Comparison of ENCODE assay signal across 10 cellular contexts in genomic region chr20:40251284-40251932, GRCh38.
DNase-seq lines count a peak whose midpoint lies in the region; ATAC-seq and TF ChIP-seq lines count a peak whose summit lies in the region.
"Had no signal": no experiment of that assay in that cellular context is flagged by ENCODE, and none has a peak within 500 bp of the region (broad histone marks: within the 10 kb centered on the region; RNA-seq: fewer than 3 reads in every experiment).

No MANE protein-coding gene starts in this region.

- H3K27me3 ChIP-seq in BE2C (no peaks in the 10 kb centered on the region), H7 (ENCODE audit: control insufficient read depth, insufficient read depth, low read length) (no peaks in the 10 kb centered on the region)

- in situ Hi-C loops in SK-MEL-5 (cut with HindIII; ENCODE audit: low pct_unique_long_range_greater_than_20kb, low sequenced_read_pairs) = no loop called here

- H3K4me3 ChIP-seq in BE2C (ENCODE audit: low read depth, low read length) (no peak overlapping the region), H7 (ENCODE audit: insufficient read depth, low read depth, low read length) (no peak overlapping the region)
- H3K4me3 ChIP-seq: HAP-1 had no signal

- H3K36me3 ChIP-seq in BE2C (no peaks in the 10 kb centered on the region), H7 (replicated peaks; ENCODE audit: control insufficient read depth, insufficient read depth, low read length) (no peaks in the 10 kb centered on the region; the same call in 1 of the 2 replicates)
- H3K36me3 ChIP-seq: HAP-1 had no signal

- ATAC-seq in GM18909 (IDR thresholded peaks at IDR 0.05; ENCODE audit: poor library complexity, unreplicated experiment) = no peak
- ATAC-seq: naive thymus-derived CD8-positive, alpha-beta T cell had no signal

- H3K4me1 ChIP-seq in BE2C = no peaks in the 10 kb centered on the region
- H3K4me1 ChIP-seq: HAP-1 had no signal

- TF ChIP-seq CTCF in BE2C (IDR thresholded peaks at IDR 0.05; ENCODE audit: low read depth, low read length) = peak; percentile 74

- no peaks in the 10 kb centered on the region for H3K9me3 ChIP-seq in BE2C
- H3K9me3 ChIP-seq: HAP-1 had no signal

- DNase-seq in BE2C (peak; percentile 59), H7 (peak; percentile 72), SK-MEL-5 (ENCODE audit: low read depth, low spot score) (peak; percentile 92), iPS-NIHi11 (ENCODE audit: low spot score) (peak; percentile 63), NK-92 (lab: John Stamatoyannopoulos, UW; ENCODE audit: unreplicated experiment) (no peak), T-helper 1 cell (no peak)
- no peak for DNase-seq in stimulated activated CD8-positive, alpha-beta memory T cell treated with anti-CD3 and anti-CD28 coated beads, Interleukin-4, amount 100 ng/mL, for 48 hours
- DNase-seq: naive thymus-derived CD8-positive, alpha-beta T cell had no signal

Comparison
In these comparisons a context has a peak if more than half of its experiments do, and no peak if none do; other contexts are left out.
1. DNase-seq: peak in BE2C (single experiment), H7 (single experiment), SK-MEL-5 (single experiment) and iPS-NIHi11 (single experiment); none in NK-92 (single experiment), stimulated activated CD8-positive, alpha-beta memory T cell treated with anti-CD3 and anti-CD28 coated beads, Interleukin-4, amount 100 ng/mL, for 48 hours (single experiment) and T-helper 1 cell (0 of 5).